1 cellular context compared by ENCODE assay signal in genomic region chr12:53441040-53441833, GRCh38.
A peak's percentile ranks its signal among the peaks of the same experiment; 100 is the strongest.
TF ChIP-seq lines count a peak whose summit lies in the region.

A gene with protein sequence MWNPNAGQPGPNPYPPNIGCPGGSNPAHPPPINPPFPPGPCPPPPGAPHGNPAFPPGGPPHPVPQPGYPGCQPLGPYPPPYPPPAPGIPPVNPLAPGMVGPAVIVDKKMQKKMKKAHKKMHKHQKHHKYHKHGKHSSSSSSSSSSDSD (plus strand): TSS chr12:53441734. CDS start chr12:53442715, 981 bp downstream.

TF ChIP-seq in GM12878, 131 proteins besides CTCF, POLR2A, EP300 and RAD21 (continued from another document and continues in another):
- TF ChIP-seq MXI1 (IDR thresholded peaks at IDR 0.05; ENCODE audit: low read depth, low read length) (peak; percentile 80), SMARCA5 (IDR thresholded peaks at IDR 0.05) (no peak), POU2F2 (IDR thresholded peaks at IDR 0.05; ENCODE audit: borderline replicate concordance, low read depth, low read length) (peak; percentile 85), ZBTB40 (IDR thresholded peaks at IDR 0.05; ENCODE audit: borderline replicate concordance) (no peak; the same call in 1 of the 2 replicates), SP1 (IDR thresholded peaks at IDR 0.05; ENCODE audit: low read depth, low read length) (peak; percentile 91), MTA2 (IDR thresholded peaks at IDR 0.05; ENCODE audit: low read depth) (0 out of 2 replicates have a peak, but pooled peaks have one; percentile 8), IKZF2 (IDR thresholded peaks at IDR 0.05) (0 out of 4 replicates have a peak, but pooled peaks of 1 of the 2 experiments have one; percentile 8), STAT3 (IDR thresholded peaks at IDR 0.05; ENCODE audit: low read depth, low read length) (no peak), TCF3 (IDR thresholded peaks at IDR 0.05; ENCODE audit: borderline replicate concordance, insufficient read depth, low read depth, low read length) (0 out of 2 replicates have a peak, but pooled peaks have one; percentile 10), RB1 (IDR thresholded peaks at IDR 0.05; ENCODE audit: borderline replicate concordance) (no peak), SIN3A (IDR thresholded peaks at IDR 0.05; ENCODE audit: low read depth, low read length) (0 out of 2 replicates have a peak, but pooled peaks have one; percentile 26), NFYA (IDR thresholded peaks at IDR 0.05; ENCODE audit: borderline replicate concordance, low read depth, low read length) (peak; percentile 32; the same call in 1 of the 2 replicates), RFX5 (IDR thresholded peaks at IDR 0.05; ENCODE audit: low read depth, low read length) (no peak; the same call in 1 of the 2 replicates), IKZF1 (conservative IDR thresholded peaks at IDR 0.05) (no peak), ZNF207 (IDR thresholded peaks at IDR 0.05; ENCODE audit: borderline replicate concordance) (no peak), CREM (IDR thresholded peaks at IDR 0.05; ENCODE audit: low read depth) (peak; percentile 45; the same call in 1 of the 2 replicates), FOS (IDR thresholded peaks at IDR 0.05; ENCODE audit: borderline replicate concordance, extremely low read depth, insufficient read length) (peak; percentile 74), JUNB (IDR thresholded peaks at IDR 0.05) (no peak), PML (IDR thresholded peaks at IDR 0.05; ENCODE audit: low read length) (peak; percentile 98; the same call in 1 of the 2 replicates), TAF1 (IDR thresholded peaks at IDR 0.05; ENCODE audit: borderline replicate concordance, low read depth, low read length) (peak; percentile 95), HSF1 (IDR thresholded peaks at IDR 0.05; ENCODE audit: low read depth, low read length) (no peak), NRF1 (conservative IDR thresholded peaks at IDR 0.05; ENCODE audit: low read depth, low read length) (no peak), RAD51 (IDR thresholded peaks at IDR 0.05) (peak; percentile 82), CBFB (IDR thresholded peaks at IDR 0.05; ENCODE audit: low read depth) (peak; percentile 63; the same call in 1 of the 2 replicates), HCFC1 (IDR thresholded peaks at IDR 0.05; ENCODE audit: low read length) (peak; percentile 41; the same call in 1 of the 2 replicates), YY1 (IDR thresholded peaks at IDR 0.05; ENCODE audit: low read depth, low read length) (0 out of 2 replicates have a peak, but pooled peaks have one; percentile 28), NR2C1 (IDR thresholded peaks at IDR 0.05) (no peak), SMAD5 (IDR thresholded peaks at IDR 0.05; ENCODE audit: low read depth) (peak; percentile 96), USF2 (IDR thresholded peaks at IDR 0.05; ENCODE audit: borderline replicate concordance, low read depth, low read length) (peak; percentile 20; the same call in 1 of the 2 replicates)
- TF ChIP-seq, protein P1, sequence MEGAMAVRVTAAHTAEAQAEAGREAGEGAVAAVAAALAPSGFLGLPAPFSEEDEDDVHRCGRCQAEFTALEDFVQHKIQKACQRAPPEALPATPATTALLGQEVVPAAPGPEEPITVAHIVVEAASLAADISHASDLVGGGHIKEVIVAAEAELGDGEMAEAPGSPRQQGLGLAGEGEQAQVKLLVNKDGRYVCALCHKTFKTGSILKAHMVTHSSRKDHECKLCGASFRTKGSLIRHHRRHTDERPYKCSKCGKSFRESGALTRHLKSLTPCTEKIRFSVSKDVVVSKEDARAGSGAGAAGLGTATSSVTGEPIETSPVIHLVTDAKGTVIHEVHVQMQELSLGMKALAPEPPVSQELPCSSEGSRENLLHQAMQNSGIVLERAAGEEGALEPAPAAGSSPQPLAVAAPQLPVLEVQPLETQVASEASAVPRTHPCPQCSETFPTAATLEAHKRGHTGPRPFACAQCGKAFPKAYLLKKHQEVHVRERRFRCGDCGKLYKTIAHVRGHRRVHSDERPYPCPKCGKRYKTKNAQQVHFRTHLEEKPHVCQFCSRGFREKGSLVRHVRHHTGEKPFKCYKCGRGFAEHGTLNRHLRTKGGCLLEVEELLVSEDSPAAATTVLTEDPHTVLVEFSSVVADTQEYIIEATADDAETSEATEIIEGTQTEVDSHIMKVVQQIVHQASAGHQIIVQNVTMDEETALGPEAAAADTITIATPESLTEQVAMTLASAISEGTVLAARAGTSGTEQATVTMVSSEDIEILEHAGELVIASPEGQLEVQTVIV (IDR thresholded peaks at IDR 0.05; ENCODE audit: borderline replicate concordance, partially characterized antibody): peak; percentile 90
- TF ChIP-seq, protein P2, sequence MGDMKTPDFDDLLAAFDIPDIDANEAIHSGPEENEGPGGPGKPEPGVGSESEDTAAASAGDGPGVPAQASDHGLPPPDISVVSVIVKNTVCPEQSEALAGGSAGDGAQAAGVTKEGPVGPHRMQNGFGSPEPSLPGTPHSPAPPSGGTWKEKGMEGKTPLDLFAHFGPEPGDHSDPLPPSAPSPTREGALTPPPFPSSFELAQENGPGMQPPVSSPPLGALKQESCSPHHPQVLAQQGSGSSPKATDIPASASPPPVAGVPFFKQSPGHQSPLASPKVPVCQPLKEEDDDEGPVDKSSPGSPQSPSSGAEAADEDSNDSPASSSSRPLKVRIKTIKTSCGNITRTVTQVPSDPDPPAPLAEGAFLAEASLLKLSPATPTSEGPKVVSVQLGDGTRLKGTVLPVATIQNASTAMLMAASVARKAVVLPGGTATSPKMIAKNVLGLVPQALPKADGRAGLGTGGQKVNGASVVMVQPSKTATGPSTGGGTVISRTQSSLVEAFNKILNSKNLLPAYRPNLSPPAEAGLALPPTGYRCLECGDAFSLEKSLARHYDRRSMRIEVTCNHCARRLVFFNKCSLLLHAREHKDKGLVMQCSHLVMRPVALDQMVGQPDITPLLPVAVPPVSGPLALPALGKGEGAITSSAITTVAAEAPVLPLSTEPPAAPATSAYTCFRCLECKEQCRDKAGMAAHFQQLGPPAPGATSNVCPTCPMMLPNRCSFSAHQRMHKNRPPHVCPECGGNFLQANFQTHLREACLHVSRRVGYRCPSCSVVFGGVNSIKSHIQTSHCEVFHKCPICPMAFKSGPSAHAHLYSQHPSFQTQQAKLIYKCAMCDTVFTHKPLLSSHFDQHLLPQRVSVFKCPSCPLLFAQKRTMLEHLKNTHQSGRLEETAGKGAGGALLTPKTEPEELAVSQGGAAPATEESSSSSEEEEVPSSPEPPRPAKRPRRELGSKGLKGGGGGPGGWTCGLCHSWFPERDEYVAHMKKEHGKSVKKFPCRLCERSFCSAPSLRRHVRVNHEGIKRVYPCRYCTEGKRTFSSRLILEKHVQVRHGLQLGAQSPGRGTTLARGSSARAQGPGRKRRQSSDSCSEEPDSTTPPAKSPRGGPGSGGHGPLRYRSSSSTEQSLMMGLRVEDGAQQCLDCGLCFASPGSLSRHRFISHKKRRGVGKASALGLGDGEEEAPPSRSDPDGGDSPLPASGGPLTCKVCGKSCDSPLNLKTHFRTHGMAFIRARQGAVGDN (IDR thresholded peaks at IDR 0.05): 0 out of 2 replicates have a peak, but pooled peaks have one; percentile 69
- TF ChIP-seq, protein P3, sequence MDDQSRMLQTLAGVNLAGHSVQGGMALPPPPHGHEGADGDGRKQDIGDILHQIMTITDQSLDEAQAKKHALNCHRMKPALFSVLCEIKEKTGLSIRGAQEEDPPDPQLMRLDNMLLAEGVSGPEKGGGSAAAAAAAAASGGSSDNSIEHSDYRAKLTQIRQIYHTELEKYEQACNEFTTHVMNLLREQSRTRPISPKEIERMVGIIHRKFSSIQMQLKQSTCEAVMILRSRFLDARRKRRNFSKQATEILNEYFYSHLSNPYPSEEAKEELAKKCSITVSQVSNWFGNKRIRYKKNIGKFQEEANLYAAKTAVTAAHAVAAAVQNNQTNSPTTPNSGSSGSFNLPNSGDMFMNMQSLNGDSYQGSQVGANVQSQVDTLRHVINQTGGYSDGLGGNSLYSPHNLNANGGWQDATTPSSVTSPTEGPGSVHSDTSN (IDR thresholded peaks at IDR 0.05; ENCODE audit: insufficient replicate concordance, low read depth, low read length): peak; percentile 94
- TF ChIP-seq, protein P4, sequence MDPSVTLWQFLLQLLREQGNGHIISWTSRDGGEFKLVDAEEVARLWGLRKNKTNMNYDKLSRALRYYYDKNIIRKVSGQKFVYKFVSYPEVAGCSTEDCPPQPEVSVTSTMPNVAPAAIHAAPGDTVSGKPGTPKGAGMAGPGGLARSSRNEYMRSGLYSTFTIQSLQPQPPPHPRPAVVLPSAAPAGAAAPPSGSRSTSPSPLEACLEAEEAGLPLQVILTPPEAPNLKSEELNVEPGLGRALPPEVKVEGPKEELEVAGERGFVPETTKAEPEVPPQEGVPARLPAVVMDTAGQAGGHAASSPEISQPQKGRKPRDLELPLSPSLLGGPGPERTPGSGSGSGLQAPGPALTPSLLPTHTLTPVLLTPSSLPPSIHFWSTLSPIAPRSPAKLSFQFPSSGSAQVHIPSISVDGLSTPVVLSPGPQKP (IDR thresholded peaks at IDR 0.05; ENCODE audit: low read depth, low read length): peak; percentile 30; the same call in 1 of the 2 replicates
- TF ChIP-seq, protein P5, sequence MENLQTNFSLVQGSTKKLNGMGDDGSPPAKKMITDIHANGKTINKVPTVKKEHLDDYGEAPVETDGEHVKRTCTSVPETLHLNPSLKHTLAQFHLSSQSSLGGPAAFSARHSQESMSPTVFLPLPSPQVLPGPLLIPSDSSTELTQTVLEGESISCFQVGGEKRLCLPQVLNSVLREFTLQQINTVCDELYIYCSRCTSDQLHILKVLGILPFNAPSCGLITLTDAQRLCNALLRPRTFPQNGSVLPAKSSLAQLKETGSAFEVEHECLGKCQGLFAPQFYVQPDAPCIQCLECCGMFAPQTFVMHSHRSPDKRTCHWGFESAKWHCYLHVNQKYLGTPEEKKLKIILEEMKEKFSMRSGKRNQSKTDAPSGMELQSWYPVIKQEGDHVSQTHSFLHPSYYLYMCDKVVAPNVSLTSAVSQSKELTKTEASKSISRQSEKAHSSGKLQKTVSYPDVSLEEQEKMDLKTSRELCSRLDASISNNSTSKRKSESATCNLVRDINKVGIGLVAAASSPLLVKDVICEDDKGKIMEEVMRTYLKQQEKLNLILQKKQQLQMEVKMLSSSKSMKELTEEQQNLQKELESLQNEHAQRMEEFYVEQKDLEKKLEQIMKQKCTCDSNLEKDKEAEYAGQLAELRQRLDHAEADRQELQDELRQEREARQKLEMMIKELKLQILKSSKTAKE (IDR thresholded peaks at IDR 0.05; ENCODE audit: low read depth, poor library complexity, severe bottlenecking): no peak
